In the genomic region with DNA sequence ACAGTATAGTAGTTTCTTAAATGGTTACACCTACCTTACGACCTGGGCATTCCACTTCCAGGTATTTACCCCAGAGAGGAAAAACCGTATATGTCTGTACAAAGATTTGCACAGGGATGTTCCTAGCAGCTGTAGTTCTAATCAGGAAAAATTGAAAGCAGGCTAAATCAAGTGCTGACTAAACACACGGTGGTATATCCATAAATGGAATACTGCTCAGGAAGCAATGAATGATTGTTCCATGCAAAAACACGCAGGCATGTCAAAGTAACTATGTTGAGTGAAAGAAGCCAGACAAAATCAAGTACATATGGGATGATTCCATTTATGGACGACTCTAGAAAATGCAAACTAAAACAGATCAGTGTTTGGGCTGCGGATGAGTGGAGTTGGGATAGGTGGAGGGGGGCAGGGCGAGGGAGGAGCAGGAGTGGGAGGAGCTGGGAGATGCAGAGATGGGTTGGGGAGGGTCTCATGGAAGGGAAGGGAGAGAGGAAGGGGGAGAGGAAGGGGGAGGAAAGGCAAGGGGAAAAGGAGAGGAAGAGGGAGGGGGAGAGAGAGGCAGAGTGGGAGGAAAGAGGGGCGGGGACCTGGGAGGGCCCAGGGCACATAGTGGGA, we compare ENCODE assay signal across 1 cellular context.
TF ChIP-seq lines count a peak whose summit lies in the region.

No MANE protein-coding gene starts in this region.

TF ChIP-seq in K562, 482 proteins besides CTCF, POLR2A, EP300 and RAD21 (continued from another document and continues in another):
- TF ChIP-seq, protein P1, sequence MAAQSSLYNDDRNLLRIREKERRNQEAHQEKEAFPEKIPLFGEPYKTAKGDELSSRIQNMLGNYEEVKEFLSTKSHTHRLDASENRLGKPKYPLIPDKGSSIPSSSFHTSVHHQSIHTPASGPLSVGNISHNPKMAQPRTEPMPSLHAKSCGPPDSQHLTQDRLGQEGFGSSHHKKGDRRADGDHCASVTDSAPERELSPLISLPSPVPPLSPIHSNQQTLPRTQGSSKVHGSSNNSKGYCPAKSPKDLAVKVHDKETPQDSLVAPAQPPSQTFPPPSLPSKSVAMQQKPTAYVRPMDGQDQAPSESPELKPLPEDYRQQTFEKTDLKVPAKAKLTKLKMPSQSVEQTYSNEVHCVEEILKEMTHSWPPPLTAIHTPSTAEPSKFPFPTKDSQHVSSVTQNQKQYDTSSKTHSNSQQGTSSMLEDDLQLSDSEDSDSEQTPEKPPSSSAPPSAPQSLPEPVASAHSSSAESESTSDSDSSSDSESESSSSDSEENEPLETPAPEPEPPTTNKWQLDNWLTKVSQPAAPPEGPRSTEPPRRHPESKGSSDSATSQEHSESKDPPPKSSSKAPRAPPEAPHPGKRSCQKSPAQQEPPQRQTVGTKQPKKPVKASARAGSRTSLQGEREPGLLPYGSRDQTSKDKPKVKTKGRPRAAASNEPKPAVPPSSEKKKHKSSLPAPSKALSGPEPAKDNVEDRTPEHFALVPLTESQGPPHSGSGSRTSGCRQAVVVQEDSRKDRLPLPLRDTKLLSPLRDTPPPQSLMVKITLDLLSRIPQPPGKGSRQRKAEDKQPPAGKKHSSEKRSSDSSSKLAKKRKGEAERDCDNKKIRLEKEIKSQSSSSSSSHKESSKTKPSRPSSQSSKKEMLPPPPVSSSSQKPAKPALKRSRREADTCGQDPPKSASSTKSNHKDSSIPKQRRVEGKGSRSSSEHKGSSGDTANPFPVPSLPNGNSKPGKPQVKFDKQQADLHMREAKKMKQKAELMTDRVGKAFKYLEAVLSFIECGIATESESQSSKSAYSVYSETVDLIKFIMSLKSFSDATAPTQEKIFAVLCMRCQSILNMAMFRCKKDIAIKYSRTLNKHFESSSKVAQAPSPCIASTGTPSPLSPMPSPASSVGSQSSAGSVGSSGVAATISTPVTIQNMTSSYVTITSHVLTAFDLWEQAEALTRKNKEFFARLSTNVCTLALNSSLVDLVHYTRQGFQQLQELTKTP (IDR thresholded peaks at IDR 0.05; ENCODE audit: low read depth in 1 of 2, partially characterized antibody in 2 of 2), result peak in 1 of 2 experiments; percentile 76
- TF ChIP-seq HDGF (IDR thresholded peaks at IDR 0.05) (peak; percentile 93; the same call in 1 of the 2 replicates), RHOXF2B (CRISPR knock-in tag; conservative IDR thresholded peaks at IDR 0.05) (no peak), ZEB2 (IDR thresholded peaks at IDR 0.05) (peak; percentile 25; the same call in 1 of the 2 replicates), ZBTB40 (IDR thresholded peaks at IDR 0.05) (0 out of 2 replicates have a peak, but pooled peaks have one; percentile 27), ZBTB40 (CRISPR knock-in tag; IDR thresholded peaks at IDR 0.05) (no peak), SIRT6 (IDR thresholded peaks at IDR 0.05; ENCODE audit: low read depth, low read length) (no peak), TFAM (CRISPR knock-in tag; conservative IDR thresholded peaks at IDR 0.05) (no peak), MIER1 (IDR thresholded peaks at IDR 0.05; ENCODE audit: low read depth) (peak; percentile 62; the same call in 1 of the 2 replicates), SMARCB1 (IDR thresholded peaks at IDR 0.05; ENCODE audit: insufficient read length, low read depth) (no peak), MED1 (CRISPR knock-in tag; IDR thresholded peaks at IDR 0.05; ENCODE audit: borderline replicate concordance) (no peak), PHF8 (IDR thresholded peaks at IDR 0.05; ENCODE audit: borderline replicate concordance, low read length) (no peak), RBM17 (IDR thresholded peaks at IDR 0.05; ENCODE audit: borderline replicate concordance, low read depth, low read length) (no peak), NR1H2 (CRISPR knock-in tag; IDR thresholded peaks at IDR 0.05) (no peak), NCOA4 (IDR thresholded peaks at IDR 0.05; ENCODE audit: partially characterized antibody) (no peak), ETS2 (tag; IDR thresholded peaks at IDR 0.05; ENCODE audit: borderline replicate concordance, poor library complexity, severe bottlenecking) (no peak), POLR2AphosphoS5 (IDR thresholded peaks at IDR 0.05; ENCODE audit: control insufficient read depth, insufficient read depth, low read depth, low read length) (no peak), TGIF2 (CRISPR knock-in tag; IDR thresholded peaks at IDR 0.05) (no peak)
- TF ChIP-seq, protein P2, sequence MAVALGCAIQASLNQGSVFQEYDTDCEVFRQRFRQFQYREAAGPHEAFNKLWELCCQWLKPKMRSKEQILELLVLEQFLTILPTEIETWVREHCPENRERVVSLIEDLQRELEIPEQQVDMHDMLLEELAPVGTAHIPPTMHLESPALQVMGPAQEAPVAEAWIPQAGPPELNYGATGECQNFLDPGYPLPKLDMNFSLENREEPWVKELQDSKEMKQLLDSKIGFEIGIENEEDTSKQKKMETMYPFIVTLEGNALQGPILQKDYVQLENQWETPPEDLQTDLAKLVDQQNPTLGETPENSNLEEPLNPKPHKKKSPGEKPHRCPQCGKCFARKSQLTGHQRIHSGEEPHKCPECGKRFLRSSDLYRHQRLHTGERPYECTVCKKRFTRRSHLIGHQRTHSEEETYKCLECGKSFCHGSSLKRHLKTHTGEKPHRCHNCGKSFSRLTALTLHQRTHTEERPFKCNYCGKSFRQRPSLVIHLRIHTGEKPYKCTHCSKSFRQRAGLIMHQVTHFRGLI (CRISPR knock-in tag; IDR thresholded peaks at IDR 0.05), result no peak
- TF ChIP-seq, protein P3, sequence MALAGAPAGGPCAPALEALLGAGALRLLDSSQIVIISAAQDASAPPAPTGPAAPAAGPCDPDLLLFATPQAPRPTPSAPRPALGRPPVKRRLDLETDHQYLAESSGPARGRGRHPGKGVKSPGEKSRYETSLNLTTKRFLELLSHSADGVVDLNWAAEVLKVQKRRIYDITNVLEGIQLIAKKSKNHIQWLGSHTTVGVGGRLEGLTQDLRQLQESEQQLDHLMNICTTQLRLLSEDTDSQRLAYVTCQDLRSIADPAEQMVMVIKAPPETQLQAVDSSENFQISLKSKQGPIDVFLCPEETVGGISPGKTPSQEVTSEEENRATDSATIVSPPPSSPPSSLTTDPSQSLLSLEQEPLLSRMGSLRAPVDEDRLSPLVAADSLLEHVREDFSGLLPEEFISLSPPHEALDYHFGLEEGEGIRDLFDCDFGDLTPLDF (CRISPR knock-in tag; IDR thresholded peaks at IDR 0.05), result no peak
- TF ChIP-seq, protein P4, sequence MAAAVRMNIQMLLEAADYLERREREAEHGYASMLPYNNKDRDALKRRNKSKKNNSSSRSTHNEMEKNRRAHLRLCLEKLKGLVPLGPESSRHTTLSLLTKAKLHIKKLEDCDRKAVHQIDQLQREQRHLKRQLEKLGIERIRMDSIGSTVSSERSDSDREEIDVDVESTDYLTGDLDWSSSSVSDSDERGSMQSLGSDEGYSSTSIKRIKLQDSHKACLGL (CRISPR knock-in tag; IDR thresholded peaks at IDR 0.05; ENCODE audit: borderline replicate concordance, poor library complexity, severe bottlenecking), result no peak
- TF ChIP-seq, protein P5, sequence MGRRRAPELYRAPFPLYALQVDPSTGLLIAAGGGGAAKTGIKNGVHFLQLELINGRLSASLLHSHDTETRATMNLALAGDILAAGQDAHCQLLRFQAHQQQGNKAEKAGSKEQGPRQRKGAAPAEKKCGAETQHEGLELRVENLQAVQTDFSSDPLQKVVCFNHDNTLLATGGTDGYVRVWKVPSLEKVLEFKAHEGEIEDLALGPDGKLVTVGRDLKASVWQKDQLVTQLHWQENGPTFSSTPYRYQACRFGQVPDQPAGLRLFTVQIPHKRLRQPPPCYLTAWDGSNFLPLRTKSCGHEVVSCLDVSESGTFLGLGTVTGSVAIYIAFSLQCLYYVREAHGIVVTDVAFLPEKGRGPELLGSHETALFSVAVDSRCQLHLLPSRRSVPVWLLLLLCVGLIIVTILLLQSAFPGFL (CRISPR knock-in tag; IDR thresholded peaks at IDR 0.05), result no peak
- TF ChIP-seq, protein P6, sequence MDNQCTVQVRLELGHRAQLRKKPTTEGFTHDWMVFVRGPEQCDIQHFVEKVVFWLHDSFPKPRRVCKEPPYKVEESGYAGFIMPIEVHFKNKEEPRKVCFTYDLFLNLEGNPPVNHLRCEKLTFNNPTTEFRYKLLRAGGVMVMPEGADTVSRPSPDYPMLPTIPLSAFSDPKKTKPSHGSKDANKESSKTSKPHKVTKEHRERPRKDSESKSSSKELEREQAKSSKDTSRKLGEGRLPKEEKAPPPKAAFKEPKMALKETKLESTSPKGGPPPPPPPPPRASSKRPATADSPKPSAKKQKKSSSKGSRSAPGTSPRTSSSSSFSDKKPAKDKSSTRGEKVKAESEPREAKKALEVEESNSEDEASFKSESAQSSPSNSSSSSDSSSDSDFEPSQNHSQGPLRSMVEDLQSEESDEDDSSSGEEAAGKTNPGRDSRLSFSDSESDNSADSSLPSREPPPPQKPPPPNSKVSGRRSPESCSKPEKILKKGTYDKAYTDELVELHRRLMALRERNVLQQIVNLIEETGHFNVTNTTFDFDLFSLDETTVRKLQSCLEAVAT (IDR thresholded peaks at IDR 0.05), result peak; percentile 60 to 62; a peak in 1 of 4 replicates
- TF ChIP-seq, protein P7, sequence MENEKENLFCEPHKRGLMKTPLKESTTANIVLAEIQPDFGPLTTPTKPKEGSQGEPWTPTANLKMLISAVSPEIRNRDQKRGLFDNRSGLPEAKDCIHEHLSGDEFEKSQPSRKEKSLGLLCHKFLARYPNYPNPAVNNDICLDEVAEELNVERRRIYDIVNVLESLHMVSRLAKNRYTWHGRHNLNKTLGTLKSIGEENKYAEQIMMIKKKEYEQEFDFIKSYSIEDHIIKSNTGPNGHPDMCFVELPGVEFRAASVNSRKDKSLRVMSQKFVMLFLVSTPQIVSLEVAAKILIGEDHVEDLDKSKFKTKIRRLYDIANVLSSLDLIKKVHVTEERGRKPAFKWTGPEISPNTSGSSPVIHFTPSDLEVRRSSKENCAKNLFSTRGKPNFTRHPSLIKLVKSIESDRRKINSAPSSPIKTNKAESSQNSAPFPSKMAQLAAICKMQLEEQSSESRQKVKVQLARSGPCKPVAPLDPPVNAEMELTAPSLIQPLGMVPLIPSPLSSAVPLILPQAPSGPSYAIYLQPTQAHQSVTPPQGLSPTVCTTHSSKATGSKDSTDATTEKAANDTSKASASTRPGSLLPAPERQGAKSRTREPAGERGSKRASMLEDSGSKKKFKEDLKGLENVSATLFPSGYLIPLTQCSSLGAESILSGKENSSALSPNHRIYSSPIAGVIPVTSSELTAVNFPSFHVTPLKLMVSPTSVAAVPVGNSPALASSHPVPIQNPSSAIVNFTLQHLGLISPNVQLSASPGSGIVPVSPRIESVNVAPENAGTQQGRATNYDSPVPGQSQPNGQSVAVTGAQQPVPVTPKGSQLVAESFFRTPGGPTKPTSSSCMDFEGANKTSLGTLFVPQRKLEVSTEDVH (IDR thresholded peaks at IDR 0.05; ENCODE audit: low read depth, partially characterized antibody), result no peak
